9 cellular contexts compared by ENCODE assay signal in the genomic region with DNA sequence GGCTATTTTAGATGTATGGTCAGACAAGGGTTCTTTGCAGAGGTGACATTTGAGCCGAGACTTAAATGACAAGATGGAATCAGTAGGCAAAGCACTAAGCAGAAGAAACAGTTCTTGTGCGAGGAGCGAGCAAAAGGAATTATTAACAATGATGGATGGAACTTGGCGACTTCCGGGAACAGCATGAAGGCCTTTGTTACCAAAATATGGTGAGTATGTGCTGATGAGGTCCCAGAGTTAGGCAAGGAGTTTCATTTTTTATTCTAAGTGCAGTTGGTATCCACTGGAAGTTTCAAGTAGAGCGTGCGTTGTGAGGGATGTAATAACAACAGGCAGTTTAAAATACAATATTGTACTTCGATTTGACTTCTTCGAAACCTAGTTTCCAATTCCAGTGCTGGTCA. TPM values are rescaled to one million over a fixed set of nuclear protein-coding genes. Genes with fewer than 3 reads are reported as not detected.
DNase-seq lines count a peak whose midpoint lies in the region; ATAC-seq, FAIRE-seq and TF ChIP-seq lines count a peak whose summit lies in the region.
"Had no signal": no experiment of that assay in that cellular context is flagged by ENCODE, and none has a peak within 500 bp of the region (broad histone marks: within the 10 kb centered on the region; RNA-seq: fewer than 3 reads in every experiment).

No MANE protein-coding gene starts in this region.

- H3K36me3 Mint-ChIP-seq in brain, result peaks cover 12% of the 10 kb centered on the region
- H3K36me3 Mint-ChIP-seq in memory B cell, result peaks cover 2% of the 10 kb centered on the region

- DNase-seq in NCI-H2171 treated with DMSO at 0.1 percent for 48 hours (lab: John Stamatoyannopoulos, UW), result peak; percentile 76
- DNase-seq in NCI-H2171 (lab: John Stamatoyannopoulos, UW), result no peak
- DNase-seq in NCI-H2029 (lab: John Stamatoyannopoulos, UW), result peak; percentile 45
- no peak for DNase-seq in memory B cell (ENCODE audit: low spot score in 2 of 2)
- peak; percentile 7 for DNase-seq in urothelium cell line (ENCODE audit: low spot score)
- no peak for DNase-seq in activated effector memory CD4-positive, alpha-beta T cell treated with anti-CD3 and anti-CD28 coated beads, Interleukin-2, amount 50 U/mL, for 16 hours

- H3K4me1 Mint-ChIP-seq in brain (peaks cover 69% of the 10 kb centered on the region), memory B cell (peaks cover 41% of the 10 kb centered on the region)

- no peak for FAIRE-seq in urothelium cell line (lab: Jason Lieb, UNC)
- FAIRE-seq: G401.6 had no signal

- ATAC-seq in memory B cell (ENCODE audit: low read depth) (no peak), GM19463 (IDR thresholded peaks at IDR 0.05; ENCODE audit: unreplicated experiment) (no peak)

- H3K4me3 Mint-ChIP-seq in brain (peak overlapping the region; percentile 87 to 97 (median 93)), memory B cell (peak overlapping the region; percentile 87)

- TF ChIP-seq CTCF in brain (conservative IDR thresholded peaks at IDR 0.05), result no peak

- H3K27me3 Mint-ChIP-seq in brain (peaks cover 8% of the 10 kb centered on the region), memory B cell (no peaks in the 10 kb centered on the region)

- H3K9me3 Mint-ChIP-seq in brain (no peaks in the 10 kb centered on the region), memory B cell (peaks cover 3% of the 10 kb centered on the region)

- peak overlapping the region; percentile 97 to 99 (median 99) for H3K27ac Mint-ChIP-seq in brain
- peak overlapping the region; percentile 96 for H3K27ac Mint-ChIP-seq in memory B cell

RNA-seq across cellular contexts. Expression of a gene that starts 1.6 kb away (rescaled TPM):
- 6.6 TPM for polyA plus RNA-seq in brain (ENCODE audit: insufficient read depth, low read depth, low replicate concordance)

RNA-seq across cellular contexts. Expression of a gene that starts 58.0 kb away (rescaled TPM):
- 5.7 TPM for polyA plus RNA-seq in brain (ENCODE audit: insufficient read depth, low read depth, low replicate concordance)

Comparison
In these comparisons a context has a peak if more than half of its experiments do, and no peak if none do; other contexts are left out.
1. DNase-seq: peak in NCI-H2171 treated with DMSO at 0.1 percent for 48 hours (single experiment), NCI-H2029 (single experiment) and urothelium cell line (single experiment); none in NCI-H2171 (single experiment), memory B cell (0 of 2) and activated effector memory CD4-positive, alpha-beta T cell treated with anti-CD3 and anti-CD28 coated beads, Interleukin-2, amount 50 U/mL, for 16 hours (single experiment).